7 cellular contexts compared by ENCODE assay signal in genomic region chr9:16033921-16034320, GRCh38.
"Had no signal": no experiment of that assay in that cellular context is flagged by ENCODE, and none has a peak within 500 bp of the region (broad histone marks: within the 10 kb centered on the region; RNA-seq: fewer than 3 reads in every experiment).

No MANE protein-coding gene starts in this region.

- H3K27ac ChIP-seq: HL-60 had no signal

- DNase-seq: H9, HCEC 1CT had no signal

- H3K4me2 ChIP-seq: GM23338 had no signal

- FAIRE-seq: H1, H54, HepG2 had no signal

- ATAC-seq: GM23338, HepG2 had no signal

- H2AFZ ChIP-seq: GM23338 had no signal

- H3K4me3 ChIP-seq: GM23338 had no signal
